ENCODE assay signal across 12 cellular contexts in the genomic region with DNA sequence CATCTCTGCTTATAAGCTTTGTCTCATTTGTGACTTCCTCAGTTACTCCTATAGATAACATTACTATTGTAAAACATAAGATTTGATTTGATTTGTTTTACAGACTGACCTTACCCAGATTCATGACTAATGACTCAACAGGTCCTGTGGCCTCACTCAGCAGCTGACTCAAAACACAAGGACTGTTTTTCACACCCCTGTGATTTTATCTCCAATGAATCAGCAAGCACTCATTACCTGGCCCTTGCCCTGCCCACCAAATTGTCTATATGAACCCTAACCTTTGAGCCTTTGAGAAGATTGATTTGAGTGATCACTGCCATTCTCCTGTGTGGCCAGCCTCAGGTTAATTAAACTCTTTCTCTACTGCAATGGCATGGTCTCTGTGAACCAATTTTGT.
DNase-seq lines count a peak whose midpoint lies in the region; ATAC-seq, FAIRE-seq and TF ChIP-seq lines count a peak whose summit lies in the region.
"Had no signal": no experiment of that assay in that cellular context is flagged by ENCODE, and none has a peak within 500 bp of the region (broad histone marks: within the 10 kb centered on the region; RNA-seq: fewer than 3 reads in every experiment).

No MANE protein-coding gene starts in this region.

- H3K27me3 Mint-ChIP-seq in chondrocyte (ENCODE audit: low read depth), result no peaks in the 10 kb centered on the region

- ATAC-seq in A549, result no peak
- peak; percentile 90 for ATAC-seq in GM21360 (IDR thresholded peaks at IDR 0.05; ENCODE audit: unreplicated experiment)
- ATAC-seq in HG03378 (IDR thresholded peaks at IDR 0.05; ENCODE audit: unreplicated experiment), result peak; percentile 83
- no peak for ATAC-seq in HG02938 (IDR thresholded peaks at IDR 0.05; ENCODE audit: unreplicated experiment)

- no TSS peak for BruUV-seq in mammary epithelial cell (replicated peaks; lab: Mats Ljungman, UMichigan)

- TF ChIP-seq CTCF in A549 (IDR thresholded peaks at IDR 0.05) (no peak), mammary epithelial cell (conservative IDR thresholded peaks at IDR 0.05 in 1 of 2, IDR thresholded peaks at IDR 0.05 in 1 of 2; ENCODE audit: extremely low read depth in 1 of 2, insufficient read depth in 1 of 2, low read depth in 1 of 2, low read length in 2 of 2) (no peak), chondrocyte (IDR thresholded peaks at IDR 0.05) (no peak)

- no peak for FAIRE-seq in A549 (lab: Jason Lieb, UNC)
- FAIRE-seq: islet of Langerhans had no signal

- TF ChIP-seq EP300 in A549 (IDR thresholded peaks at IDR 0.05), result no peak

- intact Hi-C loops in mammary epithelial cell (cut with micrococcal nuclease), result no loop called here

- H3K36me3 ChIP-seq in mammary epithelial cell (ENCODE audit: insufficient read depth, low read length), result no peaks in the 10 kb centered on the region

- H3K4me3 ChIP-seq in A549 (no peak overlapping the region), mammary epithelial cell (replicated peaks in 1 of 3; ENCODE audit: insufficient read depth in 1 of 3, low read depth in 2 of 3, low read length in 3 of 3) (no peak overlapping the region)

- DNase-seq in A549 (ENCODE audit: low read depth in 1 of 2, low spot score in 1 of 2), result peak in 1 of 2 experiments; percentile 6
- DNase-seq in mammary epithelial cell, result peak; percentile 85
- DNase-seq in AML-193 (lab: John Stamatoyannopoulos, UW), result no peak
- DNase-seq in chondrocyte (ENCODE audit: low spot score), result no peak
- DNase-seq in NCI-H2196 treated with DMSO at 0.1 percent for 48 hours (lab: John Stamatoyannopoulos, UW; ENCODE audit: unreplicated experiment), result no peak
- DNase-seq: NCI-H2081 treated with DMSO at 0.1 percent for 48 hours, SHP77 had no signal

- H3K9me3 Mint-ChIP-seq in chondrocyte (ENCODE audit: low read depth), result no peaks in the 10 kb centered on the region

- H3K36me3 Mint-ChIP-seq in chondrocyte (ENCODE audit: low read depth), result no peaks in the 10 kb centered on the region
- H3K36me3 Mint-ChIP-seq: activated naive CD4-positive, alpha-beta T cell treated with anti-CD3 and anti-CD28 coated beads, Interleukin-2, amount 50 U/mL, for 72 hours had no signal

- H4K20me1 ChIP-seq in mammary epithelial cell (ENCODE audit: insufficient read depth, low read length), result no peaks in the 10 kb centered on the region

- no peak overlapping the region for H3K4me3 Mint-ChIP-seq in chondrocyte (ENCODE audit: unreplicated experiment)

- POLR2A ChIA-PET in A549 (lab: Yijun Ruan, JAX), result no interaction called here

- in situ Hi-C loops in mammary epithelial cell (cut with MboI; ENCODE audit: low sequenced_read_pairs in 2 of 2), result no loop called here

- dilution Hi-C loops in mammary epithelial cell (cut with HindIII; ENCODE audit: low sequenced_read_pairs), result no loop called here

- H3K4me2 ChIP-seq in A549 (no peak overlapping the region), mammary epithelial cell (ENCODE audit: insufficient read depth, low read depth, low read length) (peak overlapping the region; percentile 31)

- CTCF ChIA-PET in A549 (lab: Yijun Ruan, JAX) (no interaction called here), mammary epithelial cell (lab: Charles Lee; ENCODE audit: low non-redundant PET) (interaction anchor here (0.7 kb wide), 1 partner anchor 46 kb away, joined by 6 read pairs; no protein-coding TSS in a partner anchor)

- H3K9me3 ChIP-seq in A549 (no peaks in the 10 kb centered on the region), mammary epithelial cell (replicated peaks; ENCODE audit: insufficient read depth, low read length) (no peaks in the 10 kb centered on the region)

- no peaks in the 10 kb centered on the region for H3K27me3 ChIP-seq in mammary epithelial cell (ENCODE audit: insufficient read depth, low read length)

- H3K4me1 Mint-ChIP-seq in chondrocyte (ENCODE audit: low read depth), result no peaks in the 10 kb centered on the region

- no peak overlapping the region for H3K27ac ChIP-seq in A549
- no peak overlapping the region for H3K27ac ChIP-seq in mammary epithelial cell (ENCODE audit: insufficient read depth, low read depth, low read length)

- H3K9ac ChIP-seq in mammary epithelial cell (ENCODE audit: insufficient read depth, low read length), result no peak overlapping the region

- no peak overlapping the region for H2AFZ ChIP-seq in mammary epithelial cell (ENCODE audit: low read depth, low read length)

- H3K79me2 ChIP-seq in mammary epithelial cell (ENCODE audit: insufficient read depth, low read length), result no peaks in the 10 kb centered on the region

- no peak overlapping the region for H3K27ac Mint-ChIP-seq in chondrocyte (ENCODE audit: unreplicated experiment)
- H3K27ac Mint-ChIP-seq: activated naive CD4-positive, alpha-beta T cell treated with anti-CD3 and anti-CD28 coated beads, Interleukin-2, amount 50 U/mL, for 72 hours had no signal

- no peak for TF ChIP-seq RAD21 in A549 (conservative IDR thresholded peaks at IDR 0.05 in 1 of 2, IDR thresholded peaks at IDR 0.05 in 1 of 2)

- no peak for TF ChIP-seq POLR2A in A549 (IDR thresholded peaks at IDR 0.05; ENCODE audit: low read length)

- H3K4me1 ChIP-seq in A549 (no peaks in the 10 kb centered on the region), mammary epithelial cell (ENCODE audit: insufficient read depth, low read length) (peaks cover 9% of the 10 kb centered on the region)

TF ChIP-seq in A549, 52 proteins besides CTCF, POLR2A, EP300 and RAD21:
- 0 out of 2 replicates have a peak, but pooled peaks have one; percentile 12 for TF ChIP-seq GATA3 (IDR thresholded peaks at IDR 0.05; ENCODE audit: borderline replicate concordance)
- TF ChIP-seq, protein P1, sequence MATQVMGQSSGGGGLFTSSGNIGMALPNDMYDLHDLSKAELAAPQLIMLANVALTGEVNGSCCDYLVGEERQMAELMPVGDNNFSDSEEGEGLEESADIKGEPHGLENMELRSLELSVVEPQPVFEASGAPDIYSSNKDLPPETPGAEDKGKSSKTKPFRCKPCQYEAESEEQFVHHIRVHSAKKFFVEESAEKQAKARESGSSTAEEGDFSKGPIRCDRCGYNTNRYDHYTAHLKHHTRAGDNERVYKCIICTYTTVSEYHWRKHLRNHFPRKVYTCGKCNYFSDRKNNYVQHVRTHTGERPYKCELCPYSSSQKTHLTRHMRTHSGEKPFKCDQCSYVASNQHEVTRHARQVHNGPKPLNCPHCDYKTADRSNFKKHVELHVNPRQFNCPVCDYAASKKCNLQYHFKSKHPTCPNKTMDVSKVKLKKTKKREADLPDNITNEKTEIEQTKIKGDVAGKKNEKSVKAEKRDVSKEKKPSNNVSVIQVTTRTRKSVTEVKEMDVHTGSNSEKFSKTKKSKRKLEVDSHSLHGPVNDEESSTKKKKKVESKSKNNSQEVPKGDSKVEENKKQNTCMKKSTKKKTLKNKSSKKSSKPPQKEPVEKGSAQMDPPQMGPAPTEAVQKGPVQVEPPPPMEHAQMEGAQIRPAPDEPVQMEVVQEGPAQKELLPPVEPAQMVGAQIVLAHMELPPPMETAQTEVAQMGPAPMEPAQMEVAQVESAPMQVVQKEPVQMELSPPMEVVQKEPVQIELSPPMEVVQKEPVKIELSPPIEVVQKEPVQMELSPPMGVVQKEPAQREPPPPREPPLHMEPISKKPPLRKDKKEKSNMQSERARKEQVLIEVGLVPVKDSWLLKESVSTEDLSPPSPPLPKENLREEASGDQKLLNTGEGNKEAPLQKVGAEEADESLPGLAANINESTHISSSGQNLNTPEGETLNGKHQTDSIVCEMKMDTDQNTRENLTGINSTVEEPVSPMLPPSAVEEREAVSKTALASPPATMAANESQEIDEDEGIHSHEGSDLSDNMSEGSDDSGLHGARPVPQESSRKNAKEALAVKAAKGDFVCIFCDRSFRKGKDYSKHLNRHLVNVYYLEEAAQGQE (IDR thresholded peaks at IDR 0.05), result no peak
TF ChIP-seq in A549: peak in this region for 1.

Comparison
In these comparisons a context has a peak if more than half of its experiments do, and no peak if none do; other contexts are left out.
1. ATAC-seq: peak in GM21360 (single experiment) and HG03378 (single experiment); none in A549 (0 of 2) and HG02938 (single experiment).